In genomic region chr11:47152953-47153950, GRCh38 we compare ENCODE assay signal across 1 cellular context.
TF ChIP-seq lines count a peak whose summit lies in the region.

No MANE protein-coding gene starts in this region.

TF ChIP-seq in HepG2, 621 proteins besides CTCF, POLR2A, EP300 and RAD21 (continued from another document and continues in another):
- TF ChIP-seq, protein P1, sequence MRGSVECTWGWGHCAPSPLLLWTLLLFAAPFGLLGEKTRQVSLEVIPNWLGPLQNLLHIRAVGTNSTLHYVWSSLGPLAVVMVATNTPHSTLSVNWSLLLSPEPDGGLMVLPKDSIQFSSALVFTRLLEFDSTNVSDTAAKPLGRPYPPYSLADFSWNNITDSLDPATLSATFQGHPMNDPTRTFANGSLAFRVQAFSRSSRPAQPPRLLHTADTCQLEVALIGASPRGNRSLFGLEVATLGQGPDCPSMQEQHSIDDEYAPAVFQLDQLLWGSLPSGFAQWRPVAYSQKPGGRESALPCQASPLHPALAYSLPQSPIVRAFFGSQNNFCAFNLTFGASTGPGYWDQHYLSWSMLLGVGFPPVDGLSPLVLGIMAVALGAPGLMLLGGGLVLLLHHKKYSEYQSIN (CRISPR knock-in tag; IDR thresholded peaks at IDR 0.05; ENCODE audit: borderline replicate concordance): no peak
- no peak for TF ChIP-seq ZNF367 (CRISPR knock-in tag; IDR thresholded peaks at IDR 0.05; ENCODE audit: borderline replicate concordance)
- TF ChIP-seq TBL1XR1 (IDR thresholded peaks at IDR 0.05; ENCODE audit: borderline replicate concordance, low read length, partially characterized antibody): no peak
- TF ChIP-seq RBFOX2 (IDR thresholded peaks at IDR 0.05; ENCODE audit: low read depth, low read length): no peak
- TF ChIP-seq ZNF678 (CRISPR knock-in tag; IDR thresholded peaks at IDR 0.05): no peak
- no peak for TF ChIP-seq ZNF724P (CRISPR knock-in tag; IDR thresholded peaks at IDR 0.05; ENCODE audit: borderline replicate concordance)
- TF ChIP-seq, protein P2, sequence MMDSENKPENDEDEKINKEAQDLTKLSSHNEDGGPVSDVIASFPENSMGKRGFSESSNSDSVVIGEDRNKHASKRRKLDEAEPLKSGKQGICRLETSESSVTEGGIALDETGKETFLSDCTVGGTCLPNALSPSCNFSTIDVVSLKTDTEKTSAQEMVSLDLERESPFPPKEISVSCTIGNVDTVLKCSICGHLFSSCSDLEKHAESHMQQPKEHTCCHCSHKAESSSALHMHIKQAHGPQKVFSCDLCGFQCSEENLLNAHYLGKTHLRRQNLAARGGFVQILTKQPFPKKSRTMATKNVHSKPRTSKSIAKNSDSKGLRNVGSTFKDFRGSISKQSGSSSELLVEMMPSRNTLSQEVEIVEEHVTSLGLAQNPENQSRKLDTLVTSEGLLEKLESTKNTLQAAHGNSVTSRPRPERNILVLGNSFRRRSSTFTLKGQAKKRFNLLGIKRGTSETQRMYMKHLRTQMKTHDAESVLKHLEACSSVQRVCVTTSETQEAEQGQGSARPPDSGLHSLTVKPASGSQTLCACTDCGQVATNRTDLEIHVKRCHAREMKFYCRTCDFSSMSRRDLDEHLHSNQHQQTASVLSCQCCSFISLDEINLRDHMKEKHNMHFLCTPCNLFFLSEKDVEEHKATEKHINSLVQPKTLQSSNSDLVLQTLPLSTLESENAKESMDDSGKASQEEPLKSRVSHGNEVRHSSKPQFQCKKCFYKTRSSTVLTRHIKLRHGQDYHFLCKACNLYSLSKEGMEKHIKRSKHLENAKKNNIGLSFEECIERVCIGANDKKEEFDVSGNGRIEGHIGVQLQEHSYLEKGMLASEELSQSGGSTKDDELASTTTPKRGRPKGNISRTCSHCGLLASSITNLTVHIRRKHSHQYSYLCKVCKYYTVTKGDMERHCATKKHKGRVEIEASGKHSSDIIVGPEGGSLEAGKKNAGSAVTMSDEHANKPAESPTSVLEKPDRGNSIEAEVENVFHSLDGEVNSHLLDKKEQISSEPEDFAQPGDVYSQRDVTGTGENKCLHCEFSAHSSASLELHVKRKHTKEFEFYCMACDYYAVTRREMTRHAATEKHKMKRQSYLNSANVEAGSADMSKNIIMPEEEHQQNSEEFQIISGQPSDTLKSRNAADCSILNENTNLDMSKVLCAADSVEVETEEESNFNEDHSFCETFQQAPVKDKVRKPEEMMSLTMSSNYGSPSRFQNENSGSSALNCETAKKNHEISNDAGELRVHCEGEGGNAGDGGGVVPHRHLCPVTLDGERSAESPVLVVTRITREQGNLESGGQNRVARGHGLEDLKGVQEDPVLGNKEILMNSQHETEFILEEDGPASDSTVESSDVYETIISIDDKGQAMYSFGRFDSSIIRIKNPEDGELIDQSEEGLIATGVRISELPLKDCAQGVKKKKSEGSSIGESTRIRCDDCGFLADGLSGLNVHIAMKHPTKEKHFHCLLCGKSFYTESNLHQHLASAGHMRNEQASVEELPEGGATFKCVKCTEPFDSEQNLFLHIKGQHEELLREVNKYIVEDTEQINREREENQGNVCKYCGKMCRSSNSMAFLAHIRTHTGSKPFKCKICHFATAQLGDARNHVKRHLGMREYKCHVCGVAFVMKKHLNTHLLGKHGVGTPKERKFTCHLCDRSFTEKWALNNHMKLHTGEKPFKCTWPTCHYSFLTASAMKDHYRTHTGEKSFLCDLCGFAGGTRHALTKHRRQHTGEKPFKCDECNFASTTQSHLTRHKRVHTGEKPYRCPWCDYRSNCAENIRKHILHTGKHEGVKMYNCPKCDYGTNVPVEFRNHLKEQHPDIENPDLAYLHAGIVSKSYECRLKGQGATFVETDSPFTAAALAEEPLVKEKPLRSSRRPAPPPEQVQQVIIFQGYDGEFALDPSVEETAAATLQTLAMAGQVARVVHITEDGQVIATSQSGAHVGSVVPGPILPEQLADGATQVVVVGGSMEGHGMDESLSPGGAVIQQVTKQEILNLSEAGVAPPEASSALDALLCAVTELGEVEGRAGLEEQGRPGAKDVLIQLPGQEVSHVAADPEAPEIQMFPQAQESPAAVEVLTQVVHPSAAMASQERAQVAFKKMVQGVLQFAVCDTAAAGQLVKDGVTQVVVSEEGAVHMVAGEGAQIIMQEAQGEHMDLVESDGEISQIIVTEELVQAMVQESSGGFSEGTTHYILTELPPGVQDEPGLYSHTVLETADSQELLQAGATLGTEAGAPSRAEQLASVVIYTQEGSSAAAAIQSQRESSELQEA (CRISPR knock-in tag; IDR thresholded peaks at IDR 0.05; ENCODE audit: not compliant biosample characterization): no peak
- no peak for TF ChIP-seq ZNF737 (CRISPR knock-in tag; IDR thresholded peaks at IDR 0.05; ENCODE audit: borderline replicate concordance)
- no peak for TF ChIP-seq GATA4 (IDR thresholded peaks at IDR 0.05; ENCODE audit: borderline replicate concordance, low read depth)
- TF ChIP-seq CBX2 (IDR thresholded peaks at IDR 0.05; ENCODE audit: low read depth, low read length): no peak
- no peak for TF ChIP-seq CBX2 (CRISPR knock-in tag; IDR thresholded peaks at IDR 0.05; ENCODE audit: low read depth)
- no peak for TF ChIP-seq SIN3A (IDR thresholded peaks at IDR 0.05; ENCODE audit: borderline replicate concordance, low read depth, low read length)
- no peak for TF ChIP-seq JUNB (CRISPR knock-in tag; IDR thresholded peaks at IDR 0.05; ENCODE audit: borderline replicate concordance)
- TF ChIP-seq, protein P3, sequence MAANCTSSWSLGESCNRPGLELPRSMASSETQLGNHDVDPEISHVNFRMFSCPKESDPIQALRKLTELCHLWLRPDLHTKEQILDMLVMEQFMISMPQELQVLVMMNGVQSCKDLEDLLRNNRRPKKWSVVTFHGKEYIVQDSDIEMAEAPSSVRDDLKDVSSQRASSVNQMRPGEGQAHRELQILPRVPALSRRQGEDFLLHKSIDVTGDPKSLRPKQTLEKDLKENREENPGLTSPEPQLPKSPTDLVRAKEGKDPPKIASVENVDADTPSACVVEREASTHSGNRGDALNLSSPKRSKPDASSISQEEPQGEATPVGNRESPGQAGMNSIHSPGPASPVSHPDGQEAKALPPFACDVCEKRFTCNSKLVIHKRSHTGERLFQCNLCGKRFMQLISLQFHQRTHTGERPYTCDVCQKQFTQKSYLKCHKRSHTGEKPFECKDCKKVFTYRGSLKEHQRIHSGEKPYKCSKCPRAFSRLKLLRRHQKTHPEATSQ (CRISPR knock-in tag; IDR thresholded peaks at IDR 0.05; ENCODE audit: borderline replicate concordance): no peak
- peak; percentile 59 for TF ChIP-seq XRCC5 (optimal IDR thresholded peaks at IDR 0.05; ENCODE audit: low read length)
- TF ChIP-seq, protein P4, sequence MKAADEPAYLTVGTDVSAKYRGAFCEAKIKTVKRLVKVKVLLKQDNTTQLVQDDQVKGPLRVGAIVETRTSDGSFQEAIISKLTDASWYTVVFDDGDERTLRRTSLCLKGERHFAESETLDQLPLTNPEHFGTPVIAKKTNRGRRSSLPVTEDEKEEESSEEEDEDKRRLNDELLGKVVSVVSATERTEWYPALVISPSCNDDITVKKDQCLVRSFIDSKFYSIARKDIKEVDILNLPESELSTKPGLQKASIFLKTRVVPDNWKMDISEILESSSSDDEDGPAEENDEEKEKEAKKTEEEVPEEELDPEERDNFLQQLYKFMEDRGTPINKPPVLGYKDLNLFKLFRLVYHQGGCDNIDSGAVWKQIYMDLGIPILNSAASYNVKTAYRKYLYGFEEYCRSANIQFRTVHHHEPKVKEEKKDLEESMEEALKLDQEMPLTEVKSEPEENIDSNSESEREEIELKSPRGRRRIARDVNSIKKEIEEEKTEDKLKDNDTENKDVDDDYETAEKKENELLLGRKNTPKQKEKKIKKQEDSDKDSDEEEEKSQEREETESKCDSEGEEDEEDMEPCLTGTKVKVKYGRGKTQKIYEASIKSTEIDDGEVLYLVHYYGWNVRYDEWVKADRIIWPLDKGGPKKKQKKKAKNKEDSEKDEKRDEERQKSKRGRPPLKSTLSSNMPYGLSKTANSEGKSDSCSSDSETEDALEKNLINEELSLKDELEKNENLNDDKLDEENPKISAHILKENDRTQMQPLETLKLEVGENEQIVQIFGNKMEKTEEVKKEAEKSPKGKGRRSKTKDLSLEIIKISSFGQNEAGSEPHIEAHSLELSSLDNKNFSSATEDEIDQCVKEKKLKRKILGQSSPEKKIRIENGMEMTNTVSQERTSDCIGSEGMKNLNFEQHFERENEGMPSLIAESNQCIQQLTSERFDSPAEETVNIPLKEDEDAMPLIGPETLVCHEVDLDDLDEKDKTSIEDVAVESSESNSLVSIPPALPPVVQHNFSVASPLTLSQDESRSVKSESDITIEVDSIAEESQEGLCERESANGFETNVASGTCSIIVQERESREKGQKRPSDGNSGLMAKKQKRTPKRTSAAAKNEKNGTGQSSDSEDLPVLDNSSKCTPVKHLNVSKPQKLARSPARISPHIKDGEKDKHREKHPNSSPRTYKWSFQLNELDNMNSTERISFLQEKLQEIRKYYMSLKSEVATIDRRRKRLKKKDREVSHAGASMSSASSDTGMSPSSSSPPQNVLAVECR (CRISPR knock-in tag; IDR thresholded peaks at IDR 0.05; ENCODE audit: borderline replicate concordance): no peak; the same call in 1 of the 2 replicates
- TF ChIP-seq, protein P5, sequence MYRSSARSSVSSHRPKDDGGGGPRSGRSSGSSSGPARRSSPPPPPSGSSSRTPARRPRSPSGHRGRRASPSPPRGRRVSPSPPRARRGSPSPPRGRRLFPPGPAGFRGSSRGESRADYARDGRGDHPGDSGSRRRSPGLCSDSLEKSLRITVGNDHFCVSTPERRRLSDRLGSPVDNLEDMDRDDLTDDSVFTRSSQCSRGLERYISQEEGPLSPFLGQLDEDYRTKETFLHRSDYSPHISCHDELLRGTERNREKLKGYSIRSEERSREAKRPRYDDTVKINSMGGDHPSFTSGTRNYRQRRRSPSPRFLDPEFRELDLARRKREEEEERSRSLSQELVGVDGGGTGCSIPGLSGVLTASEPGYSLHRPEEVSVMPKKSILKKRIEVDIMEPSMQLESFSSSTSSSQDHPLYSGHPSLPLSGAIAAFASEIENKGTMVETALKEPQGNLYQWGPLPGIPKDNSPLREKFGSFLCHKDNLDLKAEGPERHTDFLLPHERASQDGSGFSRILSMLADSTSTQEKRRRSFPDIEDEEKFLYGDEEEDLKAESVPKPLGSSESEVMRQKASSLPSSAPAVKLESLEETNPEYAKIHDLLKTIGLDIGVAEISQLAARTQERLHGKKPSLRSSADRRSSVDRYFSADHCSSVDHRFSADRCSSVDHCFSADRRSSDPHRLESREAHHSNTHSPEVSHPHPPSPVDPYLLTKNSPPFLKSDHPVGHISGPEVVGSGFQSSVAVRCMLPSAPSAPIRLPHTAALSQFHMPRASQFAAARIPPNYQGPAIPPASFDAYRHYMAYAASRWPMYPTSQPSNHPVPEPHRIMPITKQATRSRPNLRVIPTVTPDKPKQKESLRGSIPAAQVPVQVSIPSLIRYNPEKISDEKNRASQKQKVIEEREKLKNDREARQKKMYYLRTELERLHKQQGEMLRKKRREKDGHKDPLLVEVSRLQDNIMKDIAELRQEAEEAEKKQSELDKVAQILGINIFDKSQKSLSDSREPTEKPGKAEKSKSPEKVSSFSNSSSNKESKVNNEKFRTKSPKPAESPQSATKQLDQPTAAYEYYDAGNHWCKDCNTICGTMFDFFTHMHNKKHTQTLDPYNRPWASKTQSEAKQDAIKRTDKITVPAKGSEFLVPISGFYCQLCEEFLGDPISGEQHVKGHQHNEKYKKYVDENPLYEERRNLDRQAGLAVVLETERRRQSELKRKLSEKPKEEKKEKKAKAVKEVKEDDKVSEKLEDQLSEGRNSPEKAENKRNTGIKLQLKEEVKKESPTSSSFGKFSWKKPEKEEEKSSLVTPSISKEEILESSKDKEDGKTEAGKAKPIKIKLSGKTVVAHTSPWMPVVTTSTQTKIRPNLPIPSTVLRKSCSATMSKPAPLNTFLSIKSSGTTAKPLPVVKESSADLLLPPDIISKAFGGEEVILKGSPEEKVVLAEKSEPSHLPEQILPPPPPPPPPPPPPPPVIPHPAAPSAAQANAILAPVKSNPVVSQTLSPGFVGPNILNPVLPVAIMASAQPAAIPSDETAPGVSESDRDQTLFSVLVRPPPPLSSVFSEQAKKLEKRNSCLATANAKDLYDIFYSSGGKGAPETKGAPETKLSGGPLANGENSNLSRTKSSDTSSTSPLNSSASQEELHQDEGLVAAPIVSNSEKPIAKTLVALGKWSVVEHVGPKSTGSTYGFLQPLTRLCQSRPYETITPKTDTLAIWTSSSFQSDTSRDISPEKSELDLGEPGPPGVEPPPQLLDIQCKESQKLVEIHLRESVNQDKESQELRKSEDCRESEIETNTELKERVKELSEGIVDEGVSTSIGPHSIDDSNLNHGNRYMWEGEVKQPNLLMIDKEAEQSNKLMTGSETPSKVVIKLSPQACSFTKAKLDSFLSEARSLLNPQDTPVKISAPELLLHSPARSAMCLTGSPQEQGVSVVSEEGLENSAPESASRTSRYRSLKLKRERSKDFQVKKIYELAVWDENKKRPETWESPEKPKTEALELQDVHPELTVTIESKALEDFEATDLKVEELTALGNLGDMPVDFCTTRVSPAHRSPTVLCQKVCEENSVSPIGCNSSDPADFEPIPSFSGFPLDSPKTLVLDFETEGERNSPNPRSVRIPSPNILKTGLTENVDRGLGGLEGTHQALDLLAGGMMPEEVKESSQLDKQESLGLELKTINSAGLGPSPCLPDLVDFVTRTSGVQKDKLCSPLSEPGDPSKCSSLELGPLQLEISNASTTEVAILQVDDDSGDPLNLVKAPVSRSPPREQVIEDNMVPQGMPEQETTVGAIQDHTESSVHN (CRISPR knock-in tag; IDR thresholded peaks at IDR 0.05): no peak
- TF ChIP-seq MEIS1 (CRISPR knock-in tag; IDR thresholded peaks at IDR 0.05; ENCODE audit: borderline replicate concordance): 0 out of 2 replicates have a peak, but pooled peaks have one; percentile 55
- TF ChIP-seq, protein P6, sequence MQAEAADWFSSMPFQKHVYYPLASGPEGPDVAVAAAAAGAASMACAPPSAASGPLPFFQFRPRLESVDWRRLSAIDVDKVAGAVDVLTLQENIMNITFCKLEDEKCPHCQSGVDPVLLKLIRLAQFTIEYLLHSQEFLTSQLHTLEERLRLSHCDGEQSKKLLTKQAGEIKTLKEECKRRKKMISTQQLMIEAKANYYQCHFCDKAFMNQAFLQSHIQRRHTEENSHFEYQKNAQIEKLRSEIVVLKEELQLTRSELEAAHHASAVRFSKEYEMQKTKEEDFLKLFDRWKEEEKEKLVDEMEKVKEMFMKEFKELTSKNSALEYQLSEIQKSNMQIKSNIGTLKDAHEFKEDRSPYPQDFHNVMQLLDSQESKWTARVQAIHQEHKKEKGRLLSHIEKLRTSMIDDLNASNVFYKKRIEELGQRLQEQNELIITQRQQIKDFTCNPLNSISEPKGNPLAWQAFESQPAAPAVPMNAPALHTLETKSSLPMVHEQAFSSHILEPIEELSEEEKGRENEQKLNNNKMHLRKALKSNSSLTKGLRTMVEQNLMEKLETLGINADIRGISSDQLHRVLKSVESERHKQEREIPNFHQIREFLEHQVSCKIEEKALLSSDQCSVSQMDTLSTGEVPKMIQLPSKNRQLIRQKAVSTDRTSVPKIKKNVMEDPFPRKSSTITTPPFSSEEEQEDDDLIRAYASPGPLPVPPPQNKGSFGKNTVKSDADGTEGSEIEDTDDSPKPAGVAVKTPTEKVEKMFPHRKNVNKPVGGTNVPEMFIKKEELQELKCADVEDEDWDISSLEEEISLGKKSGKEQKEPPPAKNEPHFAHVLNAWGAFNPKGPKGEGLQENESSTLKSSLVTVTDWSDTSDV (CRISPR knock-in tag; IDR thresholded peaks at IDR 0.05): no peak
- TF ChIP-seq, protein P7, sequence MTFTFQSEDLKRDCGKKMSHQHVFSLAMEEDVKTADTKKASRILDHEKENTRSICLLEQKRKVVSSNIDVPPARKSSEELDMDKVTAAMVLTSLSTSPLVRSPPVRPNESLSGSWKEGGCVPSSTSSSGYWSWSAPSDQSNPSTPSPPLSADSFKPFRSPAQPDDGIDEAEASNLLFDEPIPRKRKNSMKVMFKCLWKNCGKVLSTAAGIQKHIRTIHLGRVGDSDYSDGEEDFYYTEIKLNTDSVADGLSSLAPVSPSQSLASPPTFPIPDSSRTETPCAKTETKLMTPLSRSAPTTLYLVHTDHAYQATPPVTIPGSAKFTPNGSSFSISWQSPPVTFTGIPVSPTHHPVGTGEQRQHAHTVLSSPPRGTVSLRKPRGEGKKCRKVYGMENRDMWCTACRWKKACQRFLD (CRISPR knock-in tag; IDR thresholded peaks at IDR 0.05; ENCODE audit: borderline replicate concordance): no peak
- no peak for TF ChIP-seq ZBTB7B (CRISPR knock-in tag; IDR thresholded peaks at IDR 0.05)
